11 cellular contexts compared by ENCODE assay signal in the genomic region with DNA sequence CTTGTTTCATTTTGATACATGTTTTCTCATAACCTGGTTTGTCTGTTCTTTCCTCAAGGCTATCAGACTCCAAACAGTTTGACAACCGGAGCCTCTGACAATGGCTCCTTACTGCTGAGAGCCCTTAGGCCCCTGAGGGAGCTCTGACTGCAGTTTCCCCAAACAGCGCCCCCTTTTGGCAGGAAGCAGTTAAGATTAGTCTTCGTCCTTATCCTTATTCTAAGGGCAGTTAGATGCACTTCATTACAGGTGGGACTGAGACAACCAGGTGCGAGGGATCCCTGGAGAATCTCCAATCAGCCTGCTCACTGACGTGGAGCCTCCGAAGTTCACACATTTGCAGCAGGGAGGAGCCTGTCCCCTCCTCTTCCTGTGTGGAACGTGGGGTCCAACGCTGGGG.
DNase-seq lines count a peak whose midpoint lies in the region; ATAC-seq, FAIRE-seq and TF ChIP-seq lines count a peak whose summit lies in the region.
"Had no signal": no experiment of that assay in that cellular context is flagged by ENCODE, and none has a peak within 500 bp of the region (broad histone marks: within the 10 kb centered on the region; RNA-seq: fewer than 3 reads in every experiment).

No MANE protein-coding gene starts in this region.

- H3K36me3 ChIP-seq in HCT116 (ENCODE audit: control insufficient read depth in 1 of 2, insufficient read depth in 2 of 2, low read length in 2 of 2), result no peaks in the 10 kb centered on the region

- no peaks in the 10 kb centered on the region for H3K79me2 ChIP-seq in HCT116 (ENCODE audit: insufficient read depth, low read length)

- peak in 2 of 3 experiments; percentile 54 to 66; a peak in 3 of 6 replicates for TF ChIP-seq CTCF in HCT116 (IDR thresholded peaks at IDR 0.05 in 2 of 3, conservative IDR thresholded peaks at IDR 0.05 in 1 of 3; ENCODE audit: borderline replicate concordance in 1 of 3, insufficient read depth in 1 of 3, low read depth in 2 of 3, low read length in 2 of 3)

- no peak overlapping the region for H3K9ac ChIP-seq in HCT116 (ENCODE audit: low read length)

- TF ChIP-seq POLR2A in HCT116 (IDR thresholded peaks at IDR 0.05; ENCODE audit: borderline replicate concordance, extremely low read depth, insufficient read depth, insufficient read length), result no peak
- TF ChIP-seq POLR2A in H54 (IDR thresholded peaks at IDR 0.05; ENCODE audit: low read depth, low read length), result no peak

- ATAC-seq in HCT116, result peak; percentile 63
- no peak for ATAC-seq in GM18520 (IDR thresholded peaks at IDR 0.05; ENCODE audit: unreplicated experiment)

- H4K20me1 ChIP-seq in HCT116 (ENCODE audit: insufficient read depth), result no peaks in the 10 kb centered on the region

- DNase-seq in ELF-1 (ENCODE audit: low read depth, low spot score), result peak; percentile 77
- peak; percentile 4 for DNase-seq in HCT116 (ENCODE audit: low read depth, low spot score)
- DNase-seq in RPMI7951 (ENCODE audit: low read depth), result peak; percentile 0
- DNase-seq in islet precursor cell, result peak; percentile 70
- no peak for DNase-seq in ureter (ENCODE audit: low spot score)
- no peak for DNase-seq in T-helper 9 cell
- no peak for DNase-seq in H54 (ENCODE audit: insufficient read length, low spot score)
- DNase-seq: activated CD4-positive, alpha-beta T cell treated with anti-CD3 and anti-CD28 coated beads for 4 hours; NCI-H1694; SHP77 had no signal

- no peak overlapping the region for H3K4me3 ChIP-seq in HCT116 (replicated peaks in 1 of 2; ENCODE audit: low read depth in 1 of 2, low read length in 2 of 2)

- no peaks in the 10 kb centered on the region for H3K9me3 ChIP-seq in HCT116 (ENCODE audit: control insufficient read depth in 1 of 2, insufficient read depth in 1 of 2, low read depth in 1 of 2, low read length in 2 of 2)

- no peak overlapping the region for H3K27ac ChIP-seq in HCT116 (ENCODE audit: low read depth, low read length)

- POLR2A ChIA-PET in HCT116 (lab: Charles Lee), result no interaction called here

- H3K9me2 ChIP-seq in HCT116 (ENCODE audit: insufficient read depth), result no peaks in the 10 kb centered on the region

- FAIRE-seq in H54 (lab: Jason Lieb, UNC), result no peak

- H3K4me1 ChIP-seq in HCT116 (ENCODE audit: control insufficient read depth in 1 of 2, insufficient read depth in 2 of 2, low read length in 2 of 2), result no peaks in the 10 kb centered on the region

- RAD21 ChIA-PET in HCT116 (lab: Charles Lee; ENCODE audit: low non-redundant PET in 1 of 2, low total read pairs in 2 of 2, uncharacterized antibody in 2 of 2, unreplicated experiment in 2 of 2), result no interaction called here

- TF ChIP-seq RAD21 in HCT116 (IDR thresholded peaks at IDR 0.05; ENCODE audit: low read depth), result no peak

- CTCF ChIA-PET in HCT116 (lab: Charles Lee), result interaction anchor here (1.0 to 1.8 kb wide), 2 partner anchors 10 to 22 kb away, joined by 4 to 6 read pairs; no protein-coding TSS in a partner anchor

- no peak overlapping the region for H2AFZ ChIP-seq in HCT116 (ENCODE audit: low read depth, low read length, poor library complexity, severe bottlenecking)

- no peak overlapping the region for H3K4me2 ChIP-seq in HCT116 (ENCODE audit: low read length)

- H3K27me3 ChIP-seq in HCT116 (ENCODE audit: insufficient read depth, low read length), result no peaks in the 10 kb centered on the region

- no TSS peak for BruUV-seq in HCT116 (replicated peaks; lab: Mats Ljungman, UMichigan)

- intact Hi-C loops in HCT116 (cut with micrococcal nuclease), result no loop called here

TF ChIP-seq in HCT116, 20 proteins besides CTCF, POLR2A, EP300 and RAD21:
- no peak for TF ChIP-seq EGR1 (IDR thresholded peaks at IDR 0.05; ENCODE audit: low read depth)
- TF ChIP-seq ZFX (IDR thresholded peaks at IDR 0.05), result no peak
- TF ChIP-seq POLR2AphosphoS5 (IDR thresholded peaks at IDR 0.05; ENCODE audit: low read depth, low read length), result no peak
- no peak for TF ChIP-seq JUND (IDR thresholded peaks at IDR 0.05)
- no peak for TF ChIP-seq CEBPB (IDR thresholded peaks at IDR 0.05; ENCODE audit: low read depth)
- TF ChIP-seq SRF (IDR thresholded peaks at IDR 0.05; ENCODE audit: low read depth), result no peak
- TF ChIP-seq CBX3 (IDR thresholded peaks at IDR 0.05; ENCODE audit: low read depth), result no peak
- no peak for TF ChIP-seq EZH2phosphoT487 (IDR thresholded peaks at IDR 0.05; ENCODE audit: borderline replicate concordance)
- TF ChIP-seq FOSL1 (IDR thresholded peaks at IDR 0.05; ENCODE audit: low read depth), result no peak
- TF ChIP-seq EZH2 (IDR thresholded peaks at IDR 0.05), result no peak
- TF ChIP-seq ATF3 (IDR thresholded peaks at IDR 0.05), result no peak
- no peak for TF ChIP-seq MAX (IDR thresholded peaks at IDR 0.05)
- TF ChIP-seq REST (IDR thresholded peaks at IDR 0.05; ENCODE audit: low read depth), result no peak
- TF ChIP-seq SP1 (IDR thresholded peaks at IDR 0.05; ENCODE audit: low read depth), result no peak
- TF ChIP-seq SIN3A (IDR thresholded peaks at IDR 0.05; ENCODE audit: low read depth), result no peak
TF ChIP-seq in HCT116: peak in this region for 0.

Comparison
In these comparisons a context has a peak if more than half of its experiments do, and no peak if none do; other contexts are left out.
1. DNase-seq: peak in ELF-1 (single experiment), HCT116 (single experiment), RPMI7951 (single experiment) and islet precursor cell (single experiment); none in ureter (single experiment), T-helper 9 cell (single experiment) and H54 (single experiment).